In genomic region chr7:5782299-5782690, GRCh38 we compare ENCODE assay signal across 7 cellular contexts. TPM values are rescaled to one million over a fixed set of nuclear protein-coding genes. Genes with fewer than 3 reads are reported as not detected.
DNase-seq lines count a peak whose midpoint lies in the region; ATAC-seq, FAIRE-seq and TF ChIP-seq lines count a peak whose summit lies in the region.
"Not testable (repeated sequence)": the region's sequence is repeated elsewhere in the genome, so short reads cannot be mapped to it uniquely, and the experiment has no call there.

No MANE protein-coding gene starts in this region.

- not testable (repeated sequence) for H3K9me3 ChIP-seq in DND-41 (ENCODE audit: insufficient read depth, low read length, severe bottlenecking); PC-3 (ENCODE audit: low read length); astrocyte (ENCODE audit: insufficient read depth, low read depth, low read length)

- H3K9ac ChIP-seq in DND-41 (ENCODE audit: low read depth, low read length); PC-3 (ENCODE audit: low read length); astrocyte (ENCODE audit: low read length): not testable (repeated sequence)

- peaks cover 16% of the 10 kb centered on the region for H3K36me3 ChIP-seq in DND-41 (ENCODE audit: insufficient read depth, low read length)
- not testable (repeated sequence) for H3K36me3 ChIP-seq in PC-3 (ENCODE audit: low read depth, low read length); astrocyte (ENCODE audit: insufficient read depth, low read length)

- TF ChIP-seq CTCF in DND-41 (IDR thresholded peaks at IDR 0.05; ENCODE audit: borderline replicate concordance, extremely low read depth, low read length, poor library complexity, severe bottlenecking); PC-3 (conservative IDR thresholded peaks at IDR 0.05; ENCODE audit: low read depth, low read length); astrocyte (IDR thresholded peaks at IDR 0.05; ENCODE audit: insufficient read depth, low read depth, low read length); nephron (IDR thresholded peaks at IDR 0.05; ENCODE audit: unreplicated experiment in 3 of 3); progenitor cell of endocrine pancreas (IDR thresholded peaks at IDR 0.05; ENCODE audit: unreplicated experiment): not testable (repeated sequence)

- H3K27me3 Mint-ChIP-seq in activated CD8-positive, alpha-beta memory T cell treated with anti-CD3 and anti-CD28 coated beads, Interleukin-2, amount 10 ng/mL, durations not matched to agents 7 days and 5 days; astrocyte (ENCODE audit: low read depth, unreplicated experiment); effector memory CD8-positive, alpha-beta T cell; nephron (ENCODE audit: low read depth); progenitor cell of endocrine pancreas: not testable (repeated sequence)

- not testable (repeated sequence) for H3F3A ChIP-seq in PC-3 (ENCODE audit: low read length, unreplicated experiment)

- H4K20me1 ChIP-seq in DND-41 (ENCODE audit: insufficient read depth, low read length) (peaks cover 23% of the 10 kb centered on the region), PC-3 (ENCODE audit: low read length) (peaks cover 16% of the 10 kb centered on the region), astrocyte (ENCODE audit: insufficient read depth, low read length) (peaks cover 31% of the 10 kb centered on the region)

- peak overlapping the region; percentile 54 for H3K27ac Mint-ChIP-seq in activated CD8-positive, alpha-beta memory T cell treated with anti-CD3 and anti-CD28 coated beads, Interleukin-2, amount 10 ng/mL, durations not matched to agents 7 days and 5 days
- H3K27ac Mint-ChIP-seq in astrocyte (ENCODE audit: unreplicated experiment); nephron; progenitor cell of endocrine pancreas: not testable (repeated sequence)
- peak overlapping the region; percentile 89 to 94 for H3K27ac Mint-ChIP-seq in effector memory CD8-positive, alpha-beta T cell

- DNase-seq in DND-41; PC-3; activated CD8-positive, alpha-beta memory T cell treated with anti-CD3 and anti-CD28 coated beads, Interleukin-2, amount 10 ng/mL, durations not matched to agents 7 days and 5 days; astrocyte (ENCODE audit: low read depth); effector memory CD8-positive, alpha-beta T cell; progenitor cell of endocrine pancreas (ENCODE audit: low spot score, unreplicated experiment): not testable (repeated sequence)

- not testable (repeated sequence) for H3K36me3 Mint-ChIP-seq in activated CD8-positive, alpha-beta memory T cell treated with anti-CD3 and anti-CD28 coated beads, Interleukin-2, amount 10 ng/mL, durations not matched to agents 7 days and 5 days; astrocyte (ENCODE audit: low read depth, unreplicated experiment); effector memory CD8-positive, alpha-beta T cell (ENCODE audit: insufficient read depth); nephron (ENCODE audit: low read depth); progenitor cell of endocrine pancreas (ENCODE audit: insufficient read depth)

- POLR2A ChIA-PET in PC-3 (lab: Charles Lee; ENCODE audit: unreplicated experiment), result not testable (repeated sequence)

- H3K27me3 ChIP-seq in DND-41 (ENCODE audit: insufficient read depth, low read length, poor library complexity); PC-3 (ENCODE audit: low read length); astrocyte (ENCODE audit: insufficient read depth, low read length): not testable (repeated sequence)

- H3K4me3 Mint-ChIP-seq in activated CD8-positive, alpha-beta memory T cell treated with anti-CD3 and anti-CD28 coated beads, Interleukin-2, amount 10 ng/mL, durations not matched to agents 7 days and 5 days, result not testable (repeated sequence)
- H3K4me3 Mint-ChIP-seq in astrocyte (ENCODE audit: unreplicated experiment), result peak overlapping the region; percentile 82
- peak overlapping the region in 1 of 2 donors; percentile 92 for H3K4me3 Mint-ChIP-seq in effector memory CD8-positive, alpha-beta T cell
- H3K4me3 Mint-ChIP-seq in nephron, result peak overlapping the region; percentile 61 to 87 (median 85)
- H3K4me3 Mint-ChIP-seq in progenitor cell of endocrine pancreas (ENCODE audit: low read depth), result peak overlapping the region; percentile 48

- ATAC-seq in DND-41 (ENCODE audit: insufficient read depth, low read depth); PC-3; activated CD8-positive, alpha-beta memory T cell treated with anti-CD3 and anti-CD28 coated beads, Interleukin-2, amount 10 ng/mL, durations not matched to agents 7 days and 5 days; effector memory CD8-positive, alpha-beta T cell (replicated peaks): not testable (repeated sequence)

- BruUV-seq in PC-3 (replicated peaks; lab: Mats Ljungman, UMichigan), result not testable (repeated sequence)

- H3K4me2 ChIP-seq in DND-41 (ENCODE audit: insufficient read depth, low read length); PC-3 (ENCODE audit: low read length); astrocyte (ENCODE audit: low read length): not testable (repeated sequence)

- peaks cover 32% of the 10 kb centered on the region for H3K4me1 ChIP-seq in DND-41 (ENCODE audit: insufficient read depth, low read length)
- not testable (repeated sequence) for H3K4me1 ChIP-seq in PC-3 (ENCODE audit: insufficient read depth, low read length); astrocyte (ENCODE audit: insufficient read depth, low read length)

- H3K79me2 ChIP-seq in DND-41 (ENCODE audit: insufficient read depth, low read length) (peaks cover 38% of the 10 kb centered on the region), PC-3 (ENCODE audit: low read length) (peaks cover 42% of the 10 kb centered on the region), astrocyte (ENCODE audit: insufficient read depth, low read length) (peaks cover 39% of the 10 kb centered on the region)

- intact Hi-C loops in PC-3 (cut with micrococcal nuclease), result not testable (repeated sequence)

- not testable (repeated sequence) for H3K9me2 ChIP-seq in PC-3 (replicated peaks; ENCODE audit: low read length)

- CTCF ChIA-PET in PC-3 (lab: Charles Lee), result not testable (repeated sequence)
- CTCF ChIA-PET in activated CD8-positive, alpha-beta memory T cell treated with anti-CD3 and anti-CD28 coated beads, Interleukin-2, amount 10 ng/mL, durations not matched to agents 7 days and 5 days (lab: Charles Lee), result interaction anchor here (1.2 to 1.9 kb wide), 9 partner anchors 11 to 386 kb away, joined by 3 to 11 read pairs (median 5); no protein-coding TSS in a partner anchor

- FAIRE-seq in astrocyte (lab: Jason Lieb, UNC), result not testable (repeated sequence)

- H3K9me3 Mint-ChIP-seq in activated CD8-positive, alpha-beta memory T cell treated with anti-CD3 and anti-CD28 coated beads, Interleukin-2, amount 10 ng/mL, durations not matched to agents 7 days and 5 days (ENCODE audit: low read depth); astrocyte (ENCODE audit: unreplicated experiment); effector memory CD8-positive, alpha-beta T cell; nephron; progenitor cell of endocrine pancreas (ENCODE audit: low read depth): not testable (repeated sequence)

- H2AFZ ChIP-seq in DND-41 (ENCODE audit: low read depth, low read length) (peak overlapping the region; percentile 84; the same call in 1 of the 2 replicates), PC-3 (ENCODE audit: low read length) (peak overlapping the region; percentile 94; the same call in 1 of the 2 replicates)
- not testable (repeated sequence) for H2AFZ ChIP-seq in astrocyte (ENCODE audit: low read depth, low read length)

- peaks cover 26% of the 10 kb centered on the region for H3K4me1 Mint-ChIP-seq in activated CD8-positive, alpha-beta memory T cell treated with anti-CD3 and anti-CD28 coated beads, Interleukin-2, amount 10 ng/mL, durations not matched to agents 7 days and 5 days
- H3K4me1 Mint-ChIP-seq in astrocyte (ENCODE audit: low read depth, unreplicated experiment) (peaks cover 10% of the 10 kb centered on the region), nephron (peaks cover 20% of the 10 kb centered on the region)
- peaks cover 21 to 32% of the 10 kb centered on the region in 2 donors for H3K4me1 Mint-ChIP-seq in effector memory CD8-positive, alpha-beta T cell (ENCODE audit: low read depth in 2 of 2)
- not testable (repeated sequence) for H3K4me1 Mint-ChIP-seq in progenitor cell of endocrine pancreas (ENCODE audit: low read depth)

- not testable (repeated sequence) for H3K27ac ChIP-seq in DND-41 (ENCODE audit: low read length); PC-3 (ENCODE audit: low read length); astrocyte (ENCODE audit: low read depth, low read length)

- not testable (repeated sequence) for H3K4me3 ChIP-seq in DND-41 (ENCODE audit: low read depth in 1 of 2, low read length in 2 of 2); PC-3 (ENCODE audit: low read length); astrocyte (ENCODE audit: insufficient read depth, low read depth, low read length)

RNA-seq across cellular contexts. Expression of gene RNF216, which starts 0.8 kb away (rescaled TPM):
- total RNA-seq in PC-3 (2014; rRNA removed), result 21.1 and 22.2 TPM in 2 replicates
- 10 to 100 TPM; 30.4 to 36.3 TPM for total RNA-seq in activated CD8-positive, alpha-beta memory T cell treated with anti-CD3 and anti-CD28 coated beads, Interleukin-2, amount 10 ng/mL, durations not matched to agents 7 days and 5 days
- total RNA-seq in astrocyte, result 45.1 and 46.8 TPM in 2 replicates
- total RNA-seq in progenitor cell of endocrine pancreas, result 38.3 and 39.8 TPM in 2 replicates
